ENCODE assay signal across 9 cellular contexts in the genomic region with DNA sequence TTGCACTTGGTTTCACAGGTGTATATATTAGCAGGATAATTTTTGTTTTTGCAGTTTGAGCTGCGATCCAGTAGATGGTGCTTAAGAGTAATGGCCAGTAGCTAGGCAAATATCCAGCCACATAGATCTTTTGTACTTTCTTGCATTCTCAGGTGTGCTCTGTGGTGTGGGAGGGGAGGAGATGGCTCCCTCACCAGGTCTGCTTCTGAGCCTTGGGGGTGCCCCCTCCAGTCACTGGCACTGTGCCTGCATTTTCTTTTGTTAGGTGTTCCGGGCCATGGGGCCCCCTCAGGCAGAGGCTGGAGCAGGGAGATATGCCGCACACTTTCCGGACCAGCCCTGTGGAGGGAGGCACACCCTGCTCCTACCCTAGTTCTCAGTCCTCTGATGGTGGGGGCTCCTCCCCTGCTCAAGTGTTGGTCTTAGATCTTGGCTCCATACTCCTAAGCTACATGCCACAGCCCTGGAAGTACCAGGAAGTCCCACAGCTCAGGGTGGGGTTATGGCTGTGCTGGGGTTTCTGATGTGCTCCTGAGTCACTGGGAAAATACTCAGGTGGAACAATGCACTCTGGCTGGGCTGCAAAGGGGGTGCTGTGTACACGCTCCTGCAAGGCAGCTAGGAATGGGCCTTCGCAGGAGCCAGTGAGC.
DNase-seq lines count a peak whose midpoint lies in the region; ATAC-seq and TF ChIP-seq lines count a peak whose summit lies in the region.
"Had no signal": no experiment of that assay in that cellular context is flagged by ENCODE, and none has a peak within 500 bp of the region (broad histone marks: within the 10 kb centered on the region; RNA-seq: fewer than 3 reads in every experiment).

No MANE protein-coding gene starts in this region.

- TF ChIP-seq CTCF in chondrocyte (IDR thresholded peaks at IDR 0.05) (peak; percentile 68), neural cell (IDR thresholded peaks at IDR 0.05; ENCODE audit: poor library complexity, severe bottlenecking) (peak; percentile 40)

- H3K9me2 ChIP-seq in neural cell (ENCODE audit: insufficient read depth, low read length): no peaks in the 10 kb centered on the region

- no peak overlapping the region for H3K4me3 ChIP-seq in neural cell (ENCODE audit: low read length)

- no peaks in the 10 kb centered on the region for H3F3A ChIP-seq in neural cell (ENCODE audit: insufficient read depth, low read length, poor library complexity, severe bottlenecking)

- no peaks in the 10 kb centered on the region for H3K27me3 ChIP-seq in neural cell (ENCODE audit: insufficient read depth, low read depth, low read length)

- H3K9me3 Mint-ChIP-seq in chondrocyte (ENCODE audit: low read depth): peaks cover 4% of the 10 kb centered on the region

- no peak for ATAC-seq in HG02642 (IDR thresholded peaks at IDR 0.05; ENCODE audit: poor library complexity, unreplicated experiment)

- H3K4me2 ChIP-seq in neural cell (ENCODE audit: low read length): no peak overlapping the region

- TF ChIP-seq RAD21 in neural cell (conservative IDR thresholded peaks at IDR 0.05): peak; percentile 42

- H3K9ac ChIP-seq in neural cell (ENCODE audit: low read length): no peak overlapping the region
- H3K9ac ChIP-seq: parathyroid adenoma had no signal

- DNase-seq in GM03348 (ENCODE audit: low spot score) (peak; percentile 7), NCI-H146 treated with DMSO at 0.1 percent for 48 hours (lab: John Stamatoyannopoulos, UW; ENCODE audit: unreplicated experiment) (peak; percentile 81), chondrocyte (ENCODE audit: low spot score) (no peak), NCI-H524 treated with DMSO at 0.1 percent for 48 hours (lab: John Stamatoyannopoulos, UW) (no peak), COLO829 (ENCODE audit: low spot score) (no peak)
- no peak for DNase-seq in activated CD4-positive, alpha-beta T cell treated with anti-CD3 and anti-CD28 coated beads for 4 hours

- no peak overlapping the region for H3K27ac Mint-ChIP-seq in chondrocyte (ENCODE audit: unreplicated experiment)

- H3K79me2 ChIP-seq in neural cell (replicated peaks; ENCODE audit: insufficient read depth, low read length): no peaks in the 10 kb centered on the region
- H3K79me2 ChIP-seq: parathyroid adenoma had no signal

- H3K9me3 ChIP-seq in neural cell (ENCODE audit: low read length): no peaks in the 10 kb centered on the region

- H3K4me3 Mint-ChIP-seq in chondrocyte (ENCODE audit: unreplicated experiment): no peak overlapping the region

- H3K27ac ChIP-seq in neural cell (ENCODE audit: low read length): no peak overlapping the region
- H3K27ac ChIP-seq: parathyroid adenoma had no signal

- H2AFZ ChIP-seq in neural cell (ENCODE audit: low read depth, low read length): no peak overlapping the region
- H2AFZ ChIP-seq: parathyroid adenoma had no signal

- H3K36me3 ChIP-seq in neural cell (ENCODE audit: insufficient read depth, low read length): no peaks in the 10 kb centered on the region

- H3K27me3 Mint-ChIP-seq in chondrocyte (ENCODE audit: low read depth): no peaks in the 10 kb centered on the region

- H3K36me3 Mint-ChIP-seq in chondrocyte (ENCODE audit: low read depth): peaks cover 2% of the 10 kb centered on the region

- TF ChIP-seq EP300 in neural cell (conservative IDR thresholded peaks at IDR 0.05; ENCODE audit: poor library complexity, severe bottlenecking): no peak

- no peaks in the 10 kb centered on the region for H4K20me1 ChIP-seq in neural cell (ENCODE audit: insufficient read depth)

- H3K4me1 Mint-ChIP-seq in chondrocyte (ENCODE audit: low read depth): no peaks in the 10 kb centered on the region

TF ChIP-seq in neural cell, 6 proteins besides CTCF, POLR2A, EP300 and RAD21:
- TF ChIP-seq TAF1 (IDR thresholded peaks at IDR 0.05; ENCODE audit: low read depth) (no peak), EZH2 (IDR thresholded peaks at IDR 0.05; ENCODE audit: borderline replicate concordance, insufficient read depth, low read length, poor library complexity, severe bottlenecking) (no peak), REST (IDR thresholded peaks at IDR 0.05; ENCODE audit: borderline replicate concordance) (no peak), POLR2AphosphoS5 (IDR thresholded peaks at IDR 0.05) (no peak), SMC3 (conservative IDR thresholded peaks at IDR 0.05; ENCODE audit: poor library complexity) (peak; percentile 32), MXI1 (conservative IDR thresholded peaks at IDR 0.05; ENCODE audit: poor library complexity, severe bottlenecking) (no peak)

Comparison
In these comparisons a context has a peak if more than half of its experiments do, and no peak if none do; other contexts are left out.
1. DNase-seq: peak in GM03348 (single experiment) and NCI-H146 treated with DMSO at 0.1 percent for 48 hours (single experiment); none in chondrocyte (single experiment), NCI-H524 treated with DMSO at 0.1 percent for 48 hours (single experiment), COLO829 (single experiment) and activated CD4-positive, alpha-beta T cell treated with anti-CD3 and anti-CD28 coated beads for 4 hours (0 of 2).